32 cellular contexts compared by ENCODE assay signal in the genomic region with DNA sequence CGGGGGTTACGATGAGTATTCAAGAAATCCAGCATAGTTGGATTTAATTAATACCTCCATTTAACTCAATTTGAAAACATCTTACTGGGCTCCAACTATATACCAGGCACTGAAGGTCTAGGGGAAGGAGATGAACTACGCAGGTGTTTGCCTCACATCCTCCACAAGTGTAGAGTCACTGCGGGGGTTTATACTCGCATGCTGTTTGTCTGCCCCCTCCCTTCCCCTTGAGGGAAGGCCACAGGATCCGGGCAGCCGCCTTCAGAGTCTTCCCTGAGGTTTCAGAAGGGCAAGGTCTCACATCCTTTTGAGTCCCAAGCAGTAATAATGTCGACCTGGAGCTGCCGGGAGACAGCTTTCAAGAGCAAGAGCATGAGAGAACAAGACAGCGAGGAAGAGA.
"Had no signal": no experiment of that assay in that cellular context is flagged by ENCODE, and none has a peak within 500 bp of the region (broad histone marks: within the 10 kb centered on the region; RNA-seq: fewer than 3 reads in every experiment).

No MANE protein-coding gene starts in this region.

- H3K9me3 ChIP-seq: esophagus muscularis mucosa, gastrocnemius medialis, heart left ventricle had no signal

- H3K36me3 Mint-ChIP-seq: activated naive CD8-positive, alpha-beta T cell had no signal

- H3K4me3 ChIP-seq: coronary artery, dorsolateral prefrontal cortex, esophagus muscularis mucosa, gastrocnemius medialis, heart left ventricle had no signal

- H3K4me1 ChIP-seq: esophagus muscularis mucosa, foreskin keratinocyte, gastrocnemius medialis, heart left ventricle had no signal

- H3K4me3 Mint-ChIP-seq: activated CD4-positive, alpha-beta T cell treated with anti-CD3 and anti-CD28 coated beads for 36 hours; activated CD8-positive, alpha-beta T cell treated with anti-CD3 and anti-CD28 coated beads for 36 hours; activated naive CD8-positive, alpha-beta T cell; activated T-cell treated with anti-CD3 and anti-CD28 coated beads, Interleukin-2, amount 50 U/mL, for 4 hours; activated T-helper 17 cell treated with anti-CD3 and anti-CD28 coated beads, Interleukin-2, amount 50 U/mL, for 72 hours; central memory CD8-positive, alpha-beta T cell; dendritic cell treated with granulocyte-macrophage colony-stimulating factor and Interleukin-4, amounts not matched to agents 40 ng/mL and 50 ng/mL, for 4 days; endodermal cell; T-helper 1 cell treated with Interleukin-12 subunit alpha and Interleukin-12 subunit beta and Interleukin-4 antibody, amounts not matched to agents 30 μg/mL and 1 μg/mL, for 36 hours had no signal

- ATAC-seq: activated CD4-positive, alpha-beta T cell treated with anti-CD3 and anti-CD28 coated beads for 36 hours; activated CD8-positive, alpha-beta T cell treated with anti-CD3 and anti-CD28 coated beads for 36 hours; activated T-cell treated with anti-CD3 and anti-CD28 coated beads, Interleukin-2, amount 50 U/mL, for 4 hours; activated T-helper 17 cell treated with anti-CD3 and anti-CD28 coated beads, Interleukin-2, amount 50 U/mL, for 72 hours; foreskin keratinocyte; gastrocnemius medialis; heart left ventricle had no signal

- H3K9me3 Mint-ChIP-seq: activated CD8-positive, alpha-beta T cell treated with anti-CD3 and anti-CD28 coated beads for 36 hours; activated T-cell treated with anti-CD3 and anti-CD28 coated beads, Interleukin-2, amount 50 U/mL, for 4 hours; activated T-helper 17 cell treated with anti-CD3 and anti-CD28 coated beads, Interleukin-2, amount 50 U/mL, for 72 hours; central memory CD8-positive, alpha-beta T cell; dendritic cell treated with granulocyte-macrophage colony-stimulating factor and Interleukin-4, amounts not matched to agents 40 ng/mL and 50 ng/mL, for 4 days; endodermal cell; T-helper 1 cell treated with Interleukin-12 subunit alpha and Interleukin-12 subunit beta and Interleukin-4 antibody, amounts not matched to agents 30 μg/mL and 1 μg/mL, for 36 hours had no signal

- H3K36me3 ChIP-seq: brain microvascular endothelial cell, esophagus muscularis mucosa, gastrocnemius medialis, heart left ventricle, WERI-Rb-1 had no signal

- H3K27ac Mint-ChIP-seq: activated CD4-positive, alpha-beta T cell treated with anti-CD3 and anti-CD28 coated beads for 36 hours; activated CD8-positive, alpha-beta T cell treated with anti-CD3 and anti-CD28 coated beads for 36 hours; activated naive CD8-positive, alpha-beta T cell; activated T-helper 17 cell treated with anti-CD3 and anti-CD28 coated beads, Interleukin-2, amount 50 U/mL, for 72 hours; dendritic cell treated with granulocyte-macrophage colony-stimulating factor and Interleukin-4, amounts not matched to agents 40 ng/mL and 50 ng/mL, for 4 days; endodermal cell; T-helper 1 cell treated with Interleukin-12 subunit alpha and Interleukin-12 subunit beta and Interleukin-4 antibody, amounts not matched to agents 30 μg/mL and 1 μg/mL, for 36 hours had no signal

- DNase-seq: activated CD4-positive, alpha-beta T cell treated with anti-CD3 and anti-CD28 coated beads for 36 hours; activated CD4-positive, alpha-beta T cell treated with anti-CD3 and anti-CD28 coated beads, Interleukin-2, amount 50 U/mL, for 1 hour; activated CD4-positive, alpha-beta T cell treated with anti-CD3 and anti-CD28 coated beads, Interleukin-2, amount 50 U/mL, for 48 hours; activated CD4-positive, CD25-positive, alpha-beta regulatory T cell; activated CD4-positive, CD25-positive, alpha-beta regulatory T cell treated with anti-CD3 and anti-CD28 coated beads, Interleukin-2, amount 50 U/mL, for 72 hours; activated CD8-positive, alpha-beta memory T cell treated with anti-CD3 and anti-CD28 coated beads for 24 hours; activated CD8-positive, alpha-beta T cell treated with anti-CD3 and anti-CD28 coated beads for 36 hours; activated effector memory CD4-positive, alpha-beta T cell treated with Interleukin-2 at 50 U/mL for 16 hours; activated gamma-delta T cell treated with Interleukin-2 at 50 U/mL for 16 hours; activated naive CD4-positive, alpha-beta T cell treated with anti-CD3 and anti-CD28 coated beads, Interleukin-2, amount 50 U/mL, for 16 hours; activated naive CD4-positive, alpha-beta T cell treated with Interleukin-2 at 50 U/mL for 16 hours; activated T-cell treated with anti-CD3 and anti-CD28 coated beads, Interleukin-2, amount 50 U/mL, for 4 hours; amniotic stem cell; anterior cingulate cortex; brain microvascular endothelial cell; dorsolateral prefrontal cortex; effector memory CD4-positive, alpha-beta T cell; endodermal cell; erythroblast; foreskin keratinocyte; gastrocnemius medialis; glutamatergic neuron; heart left ventricle; T-helper 9 cell; WERI-Rb-1 had no signal

- H3K27me3 ChIP-seq: brain microvascular endothelial cell, esophagus muscularis mucosa, gastrocnemius medialis had no signal

- H3K27ac ChIP-seq: brain microvascular endothelial cell, coronary artery, dorsolateral prefrontal cortex, esophagus muscularis mucosa, foreskin keratinocyte, gastrocnemius medialis, heart left ventricle, WERI-Rb-1 had no signal

- H3K4me1 Mint-ChIP-seq: activated CD4-positive, alpha-beta T cell treated with anti-CD3 and anti-CD28 coated beads for 36 hours; activated T-helper 17 cell treated with anti-CD3 and anti-CD28 coated beads, Interleukin-2, amount 50 U/mL, for 72 hours; central memory CD8-positive, alpha-beta T cell had no signal
